1 cellular context compared by ENCODE assay signal in genomic region chrX:97909245-97909644, GRCh38.
A peak's percentile ranks its signal among the peaks of the same experiment; 100 is the strongest.
TF ChIP-seq lines count a peak whose summit lies in the region.

No MANE protein-coding gene starts in this region.

TF ChIP-seq in GM12878, 131 proteins besides CTCF, POLR2A, EP300 and RAD21 (continued from another document):
- TF ChIP-seq ELK1 (IDR thresholded peaks at IDR 0.05; ENCODE audit: low read depth, low read length) (no peak), RUNX3 (IDR thresholded peaks at IDR 0.05; ENCODE audit: low read length) (peak; percentile 56), ATF2 (IDR thresholded peaks at IDR 0.05; ENCODE audit: low read length) (0 out of 2 replicates have a peak, but pooled peaks have one; percentile 38), ZNF384 (IDR thresholded peaks at IDR 0.05; ENCODE audit: borderline replicate concordance, low read depth, low read length) (peak; percentile 28; the same call in 1 of the 2 replicates), IKZF1 (conservative IDR thresholded peaks at IDR 0.05) (peak; percentile 35; the same call in 1 of the 2 replicates), ATF7 (IDR thresholded peaks at IDR 0.05; ENCODE audit: low read depth) (peak; percentile 68), BCL11A (IDR thresholded peaks at IDR 0.05; ENCODE audit: low read depth, low read length) (peak; percentile 59; the same call in 1 of the 2 replicates), PRDM15 (CRISPR knock-in tag; IDR thresholded peaks at IDR 0.05) (no peak), CBFB (IDR thresholded peaks at IDR 0.05; ENCODE audit: low read depth) (no peak), SPI1 (IDR thresholded peaks at IDR 0.05; ENCODE audit: borderline replicate concordance, insufficient read depth, low read depth, low read length) (peak; percentile 98), DPF2 (IDR thresholded peaks at IDR 0.05) (peak; percentile 78), IKZF2 (IDR thresholded peaks at IDR 0.05) (peak in 1 of 2 experiments; percentile 51; a peak in 2 of 4 replicates), RAD51 (IDR thresholded peaks at IDR 0.05) (no peak)
